ENCODE assay signal across 1 cellular context in the genomic region with DNA sequence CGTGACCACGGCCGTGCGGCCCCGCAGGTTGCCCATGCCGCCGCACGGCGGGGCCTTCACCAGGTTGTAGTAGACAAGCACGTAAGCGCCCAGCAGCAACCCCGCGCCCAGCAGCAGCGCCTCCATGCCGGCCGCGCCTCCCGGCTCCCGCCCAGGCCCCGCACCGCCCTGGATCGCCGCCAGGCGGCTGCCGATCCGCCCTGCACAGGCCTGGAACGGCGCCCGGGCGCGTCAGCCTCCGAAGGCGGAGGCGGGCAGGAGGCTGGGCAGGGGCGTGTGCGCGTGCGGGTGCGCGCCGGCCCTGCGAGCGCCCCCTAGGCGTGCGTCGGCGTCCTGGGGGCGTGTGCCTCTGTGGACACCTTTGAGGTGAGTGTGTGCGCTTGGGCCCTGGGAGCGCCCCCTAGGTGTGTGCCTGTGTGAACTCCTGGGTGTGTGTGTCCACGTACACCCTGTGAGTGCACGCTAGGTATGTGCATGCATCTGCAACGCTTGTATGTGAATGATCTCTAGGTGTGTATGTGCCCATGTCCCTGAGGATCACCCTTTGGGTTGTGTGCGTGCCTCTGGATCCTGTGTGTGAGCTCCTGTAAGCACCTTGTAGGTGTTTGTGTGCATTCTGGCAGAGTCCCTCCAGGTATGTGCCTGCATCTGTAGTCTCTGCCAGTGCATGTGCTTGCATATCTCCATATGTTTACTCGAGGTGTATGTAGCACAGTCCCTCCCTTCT.
TF ChIP-seq lines count a peak whose summit lies in the region.

A gene with protein sequence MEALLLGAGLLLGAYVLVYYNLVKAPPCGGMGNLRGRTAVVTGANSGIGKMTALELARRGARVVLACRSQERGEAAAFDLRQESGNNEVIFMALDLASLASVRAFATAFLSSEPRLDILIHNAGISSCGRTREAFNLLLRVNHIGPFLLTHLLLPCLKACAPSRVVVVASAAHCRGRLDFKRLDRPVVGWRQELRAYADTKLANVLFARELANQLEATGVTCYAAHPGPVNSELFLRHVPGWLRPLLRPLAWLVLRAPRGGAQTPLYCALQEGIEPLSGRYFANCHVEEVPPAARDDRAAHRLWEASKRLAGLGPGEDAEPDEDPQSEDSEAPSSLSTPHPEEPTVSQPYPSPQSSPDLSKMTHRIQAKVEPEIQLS (minus strand): TSS at position 261 of the 727 bp plus-strand sequence. CDS start 135 bp downstream, at position 126.

TF ChIP-seq in WTC11, 78 proteins besides CTCF, POLR2A, EP300 and RAD21 (continued from another document):
- TF ChIP-seq, protein P1, sequence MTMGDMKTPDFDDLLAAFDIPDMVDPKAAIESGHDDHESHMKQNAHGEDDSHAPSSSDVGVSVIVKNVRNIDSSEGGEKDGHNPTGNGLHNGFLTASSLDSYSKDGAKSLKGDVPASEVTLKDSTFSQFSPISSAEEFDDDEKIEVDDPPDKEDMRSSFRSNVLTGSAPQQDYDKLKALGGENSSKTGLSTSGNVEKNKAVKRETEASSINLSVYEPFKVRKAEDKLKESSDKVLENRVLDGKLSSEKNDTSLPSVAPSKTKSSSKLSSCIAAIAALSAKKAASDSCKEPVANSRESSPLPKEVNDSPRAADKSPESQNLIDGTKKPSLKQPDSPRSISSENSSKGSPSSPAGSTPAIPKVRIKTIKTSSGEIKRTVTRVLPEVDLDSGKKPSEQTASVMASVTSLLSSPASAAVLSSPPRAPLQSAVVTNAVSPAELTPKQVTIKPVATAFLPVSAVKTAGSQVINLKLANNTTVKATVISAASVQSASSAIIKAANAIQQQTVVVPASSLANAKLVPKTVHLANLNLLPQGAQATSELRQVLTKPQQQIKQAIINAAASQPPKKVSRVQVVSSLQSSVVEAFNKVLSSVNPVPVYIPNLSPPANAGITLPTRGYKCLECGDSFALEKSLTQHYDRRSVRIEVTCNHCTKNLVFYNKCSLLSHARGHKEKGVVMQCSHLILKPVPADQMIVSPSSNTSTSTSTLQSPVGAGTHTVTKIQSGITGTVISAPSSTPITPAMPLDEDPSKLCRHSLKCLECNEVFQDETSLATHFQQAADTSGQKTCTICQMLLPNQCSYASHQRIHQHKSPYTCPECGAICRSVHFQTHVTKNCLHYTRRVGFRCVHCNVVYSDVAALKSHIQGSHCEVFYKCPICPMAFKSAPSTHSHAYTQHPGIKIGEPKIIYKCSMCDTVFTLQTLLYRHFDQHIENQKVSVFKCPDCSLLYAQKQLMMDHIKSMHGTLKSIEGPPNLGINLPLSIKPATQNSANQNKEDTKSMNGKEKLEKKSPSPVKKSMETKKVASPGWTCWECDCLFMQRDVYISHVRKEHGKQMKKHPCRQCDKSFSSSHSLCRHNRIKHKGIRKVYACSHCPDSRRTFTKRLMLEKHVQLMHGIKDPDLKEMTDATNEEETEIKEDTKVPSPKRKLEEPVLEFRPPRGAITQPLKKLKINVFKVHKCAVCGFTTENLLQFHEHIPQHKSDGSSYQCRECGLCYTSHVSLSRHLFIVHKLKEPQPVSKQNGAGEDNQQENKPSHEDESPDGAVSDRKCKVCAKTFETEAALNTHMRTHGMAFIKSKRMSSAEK (CRISPR knock-in tag; IDR thresholded peaks at IDR 0.05; ENCODE audit: borderline replicate concordance): no peak
- TF ChIP-seq GTF2I (CRISPR knock-in tag; conservative IDR thresholded peaks at IDR 0.05) (no peak), EMX1 (CRISPR knock-in tag; IDR thresholded peaks at IDR 0.05) (peak; percentile 19; the same call in 1 of the 2 replicates), NR3C1 (CRISPR knock-in tag; conservative IDR thresholded peaks at IDR 0.05; ENCODE audit: low read depth) (no peak)
- TF ChIP-seq, protein P2, sequence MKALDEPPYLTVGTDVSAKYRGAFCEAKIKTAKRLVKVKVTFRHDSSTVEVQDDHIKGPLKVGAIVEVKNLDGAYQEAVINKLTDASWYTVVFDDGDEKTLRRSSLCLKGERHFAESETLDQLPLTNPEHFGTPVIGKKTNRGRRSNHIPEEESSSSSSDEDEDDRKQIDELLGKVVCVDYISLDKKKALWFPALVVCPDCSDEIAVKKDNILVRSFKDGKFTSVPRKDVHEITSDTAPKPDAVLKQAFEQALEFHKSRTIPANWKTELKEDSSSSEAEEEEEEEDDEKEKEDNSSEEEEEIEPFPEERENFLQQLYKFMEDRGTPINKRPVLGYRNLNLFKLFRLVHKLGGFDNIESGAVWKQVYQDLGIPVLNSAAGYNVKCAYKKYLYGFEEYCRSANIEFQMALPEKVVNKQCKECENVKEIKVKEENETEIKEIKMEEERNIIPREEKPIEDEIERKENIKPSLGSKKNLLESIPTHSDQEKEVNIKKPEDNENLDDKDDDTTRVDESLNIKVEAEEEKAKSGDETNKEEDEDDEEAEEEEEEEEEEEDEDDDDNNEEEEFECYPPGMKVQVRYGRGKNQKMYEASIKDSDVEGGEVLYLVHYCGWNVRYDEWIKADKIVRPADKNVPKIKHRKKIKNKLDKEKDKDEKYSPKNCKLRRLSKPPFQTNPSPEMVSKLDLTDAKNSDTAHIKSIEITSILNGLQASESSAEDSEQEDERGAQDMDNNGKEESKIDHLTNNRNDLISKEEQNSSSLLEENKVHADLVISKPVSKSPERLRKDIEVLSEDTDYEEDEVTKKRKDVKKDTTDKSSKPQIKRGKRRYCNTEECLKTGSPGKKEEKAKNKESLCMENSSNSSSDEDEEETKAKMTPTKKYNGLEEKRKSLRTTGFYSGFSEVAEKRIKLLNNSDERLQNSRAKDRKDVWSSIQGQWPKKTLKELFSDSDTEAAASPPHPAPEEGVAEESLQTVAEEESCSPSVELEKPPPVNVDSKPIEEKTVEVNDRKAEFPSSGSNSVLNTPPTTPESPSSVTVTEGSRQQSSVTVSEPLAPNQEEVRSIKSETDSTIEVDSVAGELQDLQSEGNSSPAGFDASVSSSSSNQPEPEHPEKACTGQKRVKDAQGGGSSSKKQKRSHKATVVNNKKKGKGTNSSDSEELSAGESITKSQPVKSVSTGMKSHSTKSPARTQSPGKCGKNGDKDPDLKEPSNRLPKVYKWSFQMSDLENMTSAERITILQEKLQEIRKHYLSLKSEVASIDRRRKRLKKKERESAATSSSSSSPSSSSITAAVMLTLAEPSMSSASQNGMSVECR (CRISPR knock-in tag; IDR thresholded peaks at IDR 0.05; ENCODE audit: borderline replicate concordance): no peak; the same call in 1 of the 2 replicates
TF ChIP-seq in WTC11: peak in this region for 25.
